Comparison of ENCODE assay signal across 8 cellular contexts in genomic region chr6:149941583-149942460, GRCh38.
DNase-seq lines count a peak whose midpoint lies in the region.

ULBP2 (plus strand) TSS chr6:149942014; CDS start chr6:149942073, 59 bp downstream.

- H3K4me3 ChIP-seq in effector memory CD4-positive, alpha-beta T cell (ENCODE audit: insufficient read depth, low read depth, low read length, poor library complexity, severe bottlenecking): peak within 1 kb of the TSS; percentile 69

- DNase-seq in COLO668 (lab: John Stamatoyannopoulos, UW; ENCODE audit: unreplicated experiment) (peak; percentile 70), HPDE6-E6E7 (ENCODE audit: extremely low spot score) (peak; percentile 97), NOMO-1 treated with DMSO at 0.1 percent for 48 hours (lab: John Stamatoyannopoulos, UW; ENCODE audit: unreplicated experiment) (peak; percentile 91), medulla oblongata (ENCODE audit: extremely low spot score) (peak; percentile 87), GM19240 (ENCODE audit: insufficient read length, low spot score) (no peak)
- peak; percentile 82 to 88 for DNase-seq in activated CD8-positive, alpha-beta memory T cell treated with anti-CD3 and anti-CD28 coated beads for 4 hours (ENCODE audit: low read depth in 2 of 2)
- DNase-seq in effector memory CD4-positive, alpha-beta T cell: peak; percentile 88 to 92 (median 92)
- peak; percentile 67 to 75 (median 75) for DNase-seq in stimulated activated CD4-positive, alpha-beta T cell treated with anti-CD3 and anti-CD28 coated beads, TNF-alpha, amount 100 ng/mL, for 1 hour (ENCODE audit: low read depth in 3 of 3, low spot score in 1 of 3)

- no peaks in the 10 kb centered on the region for H3K36me3 ChIP-seq in effector memory CD4-positive, alpha-beta T cell (ENCODE audit: control insufficient read depth, insufficient read depth, low read length)

- peaks cover 33% of the 10 kb centered on the region for H3K4me1 ChIP-seq in effector memory CD4-positive, alpha-beta T cell (ENCODE audit: control insufficient read depth, insufficient read depth, low read length, poor library complexity, severe bottlenecking)

- H3K27ac ChIP-seq in effector memory CD4-positive, alpha-beta T cell (ENCODE audit: insufficient read depth, low read length, poor library complexity, severe bottlenecking): peak within 1 kb of the TSS; percentile 45

- H3K9me3 ChIP-seq in effector memory CD4-positive, alpha-beta T cell (ENCODE audit: control insufficient read depth, low read length): no peaks in the 10 kb centered on the region

- peaks cover 33% of the 10 kb centered on the region for H3K27me3 ChIP-seq in effector memory CD4-positive, alpha-beta T cell (replicated peaks; ENCODE audit: control insufficient read depth, insufficient read depth, low read length, poor library complexity, severe bottlenecking)
